17 cellular contexts compared by ENCODE assay signal in the genomic region with DNA sequence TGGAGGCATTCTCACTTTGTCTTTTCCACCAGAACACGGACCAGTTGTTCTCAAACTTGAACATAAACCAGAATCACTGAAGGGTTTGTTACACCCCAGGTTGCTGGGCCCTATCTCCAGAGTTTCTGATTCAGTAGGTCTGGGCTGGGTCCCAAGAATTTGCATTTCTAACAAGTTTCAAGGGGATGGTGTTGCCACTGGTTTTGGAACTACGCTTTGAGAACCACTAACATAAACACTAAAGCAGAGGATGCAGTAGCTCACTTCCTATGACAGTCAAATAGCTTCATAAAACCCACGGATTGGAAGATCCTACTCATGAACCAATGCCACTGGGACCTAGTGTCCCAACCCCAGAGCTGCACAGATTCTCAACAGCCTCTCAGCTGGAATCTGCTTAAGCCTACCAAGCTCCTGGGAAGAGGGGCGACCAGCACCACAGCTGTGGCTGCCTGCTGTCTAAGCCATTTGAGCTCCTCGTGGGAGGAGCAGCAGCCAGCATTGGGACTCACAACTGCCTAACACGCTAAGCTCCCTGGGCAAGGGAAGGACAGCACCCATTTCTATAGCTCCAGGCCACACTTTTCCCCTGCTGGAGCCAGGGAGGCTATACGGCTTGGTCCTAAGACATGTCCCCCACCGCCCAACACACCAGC.
DNase-seq lines count a peak whose midpoint lies in the region; ATAC-seq and FAIRE-seq lines count a peak whose summit lies in the region.
"Had no signal": no experiment of that assay in that cellular context is flagged by ENCODE, and none has a peak within 500 bp of the region (broad histone marks: within the 10 kb centered on the region; RNA-seq: fewer than 3 reads in every experiment).

No MANE protein-coding gene starts in this region.

- peak; percentile 8 for DNase-seq in ELR (ENCODE audit: low read depth)
- peak; percentile 8 for DNase-seq in NCI-H82 treated with DMSO at 0.1 percent for 48 hours (lab: John Stamatoyannopoulos, UW; ENCODE audit: unreplicated experiment)
- DNase-seq in fibroblast of peridontal ligament (ENCODE audit: extremely low read depth) = peak; percentile 74
- DNase-seq in stromal cell of bone marrow (ENCODE audit: low read depth) = peak; percentile 23
- DNase-seq in frontal cortex (ENCODE audit: low spot score in 2 of 2) = no peak
- no peak for DNase-seq in GF-D8 (lab: John Stamatoyannopoulos, UW)
- DNase-seq in sciatic nerve (ENCODE audit: low spot score) = no peak
- DNase-seq: C1 segment of cervical spinal cord; CD8-positive, alpha-beta memory T cell; DMS53; H7; NCI-H1092; NCI-H2081; NCI-H748 treated with DMSO at 0.1 percent for 48 hours; RPMI8226; SHP77 treated with DMSO at 0.1 percent for 48 hours had no signal

- no peak for ATAC-seq in sciatic nerve
- ATAC-seq: A549 had no signal

- FAIRE-seq in frontal cortex (lab: Jason Lieb, UNC) = no peak
- FAIRE-seq: A549 had no signal

- intact Hi-C loops in sciatic nerve (cut with DNase I) = no loop called here

Comparison
In these comparisons a context has a peak if more than half of its experiments do, and no peak if none do; other contexts are left out.
1. DNase-seq: peak in ELR (single experiment), NCI-H82 treated with DMSO at 0.1 percent for 48 hours (single experiment), fibroblast of peridontal ligament (single experiment) and stromal cell of bone marrow (single experiment); none in frontal cortex (0 of 2), GF-D8 (single experiment) and sciatic nerve (single experiment).